In genomic region chr19:44756089-44756562, GRCh38 we compare ENCODE assay signal across 15 cellular contexts. TPM values are rescaled to one million over a fixed set of nuclear protein-coding genes. Genes with fewer than 3 reads are reported as not detected.
DNase-seq lines count a peak whose midpoint lies in the region; ATAC-seq, FAIRE-seq and TF ChIP-seq lines count a peak whose summit lies in the region.
"Had no signal": no experiment of that assay in that cellular context is flagged by ENCODE, and none has a peak within 500 bp of the region (broad histone marks: within the 10 kb centered on the region; RNA-seq: fewer than 3 reads in every experiment).

No MANE protein-coding gene starts in this region.

- TF ChIP-seq CTCF in OCI-LY7 (conservative IDR thresholded peaks at IDR 0.05; ENCODE audit: low read length), result no peak
- no peak for TF ChIP-seq CTCF in pancreas (IDR thresholded peaks at IDR 0.05)

- FAIRE-seq in pancreas (lab: Jason Lieb, UNC), result no peak

- H3K4me1 Mint-ChIP-seq in CD4-positive, CD25-positive, alpha-beta regulatory T cell, result peaks cover 0 to 69% (median 35%) of the 10 kb centered on the region in 4 donors

- H3K9me3 Mint-ChIP-seq in CD4-positive, CD25-positive, alpha-beta regulatory T cell, result no peaks in the 10 kb centered on the region
- H3K9me3 Mint-ChIP-seq: type B pancreatic cell had no signal

- peak overlapping the region; percentile 94 for H3K27ac ChIP-seq in CD4-positive, CD25-positive, alpha-beta regulatory T cell (ENCODE audit: insufficient read depth, low read length, poor library complexity, severe bottlenecking)
- H3K27ac ChIP-seq in OCI-LY7 (ENCODE audit: low read depth, low read length, poor library complexity, severe bottlenecking) (peak overlapping the region; percentile 95), esophagus (ENCODE audit: low read depth in 2 of 2, low read length in 1 of 2) (peak overlapping the region; percentile 45 to 71), pancreas (peak overlapping the region; percentile 0 to 96 (median 50))
- H3K27ac ChIP-seq: epithelial cell of prostate, SJCRH30 had no signal

- CTCF ChIA-PET in OCI-LY7 (lab: Charles Lee; ENCODE audit: unreplicated experiment), result no interaction called here

- peak overlapping the region; percentile 65 to 95 (median 87) for H3K27ac Mint-ChIP-seq in CD4-positive, CD25-positive, alpha-beta regulatory T cell
- H3K27ac Mint-ChIP-seq: type B pancreatic cell had no signal

- no peak overlapping the region for H2AFZ ChIP-seq in OCI-LY7 (ENCODE audit: low read length)

- POLR2A ChIA-PET in OCI-LY7 (lab: Charles Lee), result no interaction called here

- H3K9me3 ChIP-seq in CD4-positive, CD25-positive, alpha-beta regulatory T cell (ENCODE audit: control insufficient read depth in 2 of 2, low read length in 2 of 2), result no peaks in the 10 kb centered on the region
- H3K9me3 ChIP-seq in OCI-LY7 (ENCODE audit: low read length) (no peaks in the 10 kb centered on the region), esophagus (ENCODE audit: control insufficient read depth in 2 of 2, insufficient read depth in 1 of 2, low read depth in 1 of 2, low read length in 1 of 2) (no peaks in the 10 kb centered on the region), pancreas (no peaks in the 10 kb centered on the region)
- H3K9me3 ChIP-seq: SJCRH30 had no signal

- no peak overlapping the region for H3K4me3 ChIP-seq in CD4-positive, CD25-positive, alpha-beta regulatory T cell (ENCODE audit: low read depth, low read length)
- H3K4me3 ChIP-seq in OCI-LY7 (ENCODE audit: low read depth, low read length, poor library complexity, severe bottlenecking), result no peak overlapping the region
- no peak overlapping the region for H3K4me3 ChIP-seq in esophagus (ENCODE audit: low read depth in 1 of 2, low read length in 2 of 2)
- H3K4me3 ChIP-seq in pancreas, result peak overlapping the region in 1 of 4 donors; percentile 28
- H3K4me3 ChIP-seq: SJCRH30 had no signal

- H3K36me3 ChIP-seq in CD4-positive, CD25-positive, alpha-beta regulatory T cell (ENCODE audit: control insufficient read depth, insufficient read depth, low read length), result peaks cover 27% of the 10 kb centered on the region
- H3K36me3 ChIP-seq in OCI-LY7 (ENCODE audit: insufficient read depth, low read length) (peaks cover 79% of the 10 kb centered on the region), esophagus (ENCODE audit: control insufficient read depth in 2 of 2, insufficient read depth in 2 of 2, low read length in 1 of 2) (peaks cover 4 to 41% of the 10 kb centered on the region in 2 donors), pancreas (peaks cover 0 to 8% (median 0%) of the 10 kb centered on the region in 3 donors)

- peaks cover 6% of the 10 kb centered on the region for H3K27me3 Mint-ChIP-seq in CD4-positive, CD25-positive, alpha-beta regulatory T cell

- H4K20me1 ChIP-seq in OCI-LY7 (ENCODE audit: insufficient read depth, low read length), result no peaks in the 10 kb centered on the region

- no peak for DNase-seq in CD4-positive, CD25-positive, alpha-beta regulatory T cell
- no peak for DNase-seq in OCI-LY7 (ENCODE audit: low spot score)
- DNase-seq in pancreas, result peak in 5 of 6 donors; percentile 42 to 83 (median 62)
- no peak for DNase-seq in T1000 (lab: John Stamatoyannopoulos, UW)
- DNase-seq in GM19238 (ENCODE audit: insufficient read length, low spot score), result no peak
- DNase-seq in NCI-H226, result no peak
- DNase-seq: DMS153; Kasumi-1; SJCRH30; stimulated activated CD4-positive, alpha-beta T cell treated with anti-CD3 and anti-CD28 coated beads, Interleukin-4, amount 100 ng/mL, for 4 hours had no signal

- peak overlapping the region in 3 of 4 donors; percentile 13 to 93 (median 44) for H3K4me3 Mint-ChIP-seq in CD4-positive, CD25-positive, alpha-beta regulatory T cell

- H3K4me2 ChIP-seq in OCI-LY7 (ENCODE audit: low read length), result no peak overlapping the region

- intact Hi-C loops in OCI-LY7 (cut with micrococcal nuclease; ENCODE audit: unreplicated experiment), result loop anchor here (10.0 kb wide), 1 partner anchor 249 kb away; the partner anchor contains the start of gene RELB
- intact Hi-C loops in pancreas (cut with DNase I), result no loop called here

- 76 to 87% methylated on average over 7 of the region's 7 CpGs for WGBS in esophagus, 2 donors
- 55 to 75% methylated on average over 7 of the region's 7 CpGs for WGBS in pancreas, 2 donors

- H3K79me2 ChIP-seq in OCI-LY7 (ENCODE audit: insufficient read depth, low read depth, low read length), result peaks cover 22% of the 10 kb centered on the region; the same call in 1 of the 2 replicates

- H3K9me2 ChIP-seq in OCI-LY7 (ENCODE audit: insufficient read depth, low read length), result no peaks in the 10 kb centered on the region

- peaks cover 50% of the 10 kb centered on the region for H3K4me1 ChIP-seq in CD4-positive, CD25-positive, alpha-beta regulatory T cell (ENCODE audit: control insufficient read depth, insufficient read depth, low read length, poor library complexity, severe bottlenecking)
- peaks cover 44% of the 10 kb centered on the region for H3K4me1 ChIP-seq in OCI-LY7 (ENCODE audit: insufficient read depth, low read length, poor library complexity, severe bottlenecking)
- peaks cover 4 to 30% of the 10 kb centered on the region in 2 donors for H3K4me1 ChIP-seq in esophagus (ENCODE audit: control insufficient read depth in 2 of 2, insufficient read depth in 2 of 2, low read length in 1 of 2)
- peaks cover 14 to 31% (median 15%) of the 10 kb centered on the region in 3 donors for H3K4me1 ChIP-seq in pancreas

- H3K36me3 Mint-ChIP-seq in CD4-positive, CD25-positive, alpha-beta regulatory T cell, result peaks cover 14% of the 10 kb centered on the region

- no peak for ATAC-seq in CD4-positive, CD25-positive, alpha-beta regulatory T cell (ENCODE audit: low read depth in 2 of 2)
- ATAC-seq in pancreas (no peak), GM18868 (IDR thresholded peaks at IDR 0.05; ENCODE audit: unreplicated experiment) (no peak)

- no peaks in the 10 kb centered on the region for H3K27me3 ChIP-seq in CD4-positive, CD25-positive, alpha-beta regulatory T cell (ENCODE audit: control insufficient read depth, insufficient read depth, low read length)
- H3K27me3 ChIP-seq in esophagus (ENCODE audit: control insufficient read depth in 1 of 2, insufficient read depth in 2 of 2, low read length in 2 of 2) (no peaks in the 10 kb centered on the region), pancreas (no peaks in the 10 kb centered on the region)
- H3K27me3 ChIP-seq: SJCRH30 had no signal

- BruUV-seq in OCI-LY7 (replicated peaks; lab: Mats Ljungman, UMichigan), result no TSS peak

RNA-seq across cellular contexts. Expression of gene BCL3, which starts 7.6 kb away (rescaled TPM):
- total RNA-seq in CD4-positive, CD25-positive, alpha-beta regulatory T cell, result 231 TPM
- polyA plus RNA-seq in CD4-positive, CD25-positive, alpha-beta regulatory T cell, result 10 to 100 TPM in 1 of 4 donors, 1 to 10 TPM in 3; 3.4 to 12.5 (median 5.4) TPM
- total RNA-seq in OCI-LY7 (2014; rRNA removed; shearing (Covaris generic)), result 5.8 and 10.2 TPM in 2 replicates
- total RNA-seq in OCI-LY7 (2022) (18.6 and 22.9 TPM in 2 replicates), pancreas (10 to 100 TPM; 13.9 to 50.3 (median 30.0) TPM)
- polyA plus RNA-seq in esophagus (100 to 1,000 TPM in 1 of 2 donors, 10 to 100 TPM in 1; 64.5 to 107 TPM), pancreas (100 to 1,000 TPM in 1 of 2 donors, 10 to 100 TPM in 1; 79.9 to 113 TPM)

RNA-seq across cellular contexts. Expression of gene CBLC, which starts 21.6 kb away (rescaled TPM):
- not detected for total RNA-seq in CD4-positive, CD25-positive, alpha-beta regulatory T cell
- polyA plus RNA-seq in CD4-positive, CD25-positive, alpha-beta regulatory T cell, result not detected
- not detected in 2 replicates for total RNA-seq in OCI-LY7 (2014; rRNA removed; shearing (Covaris generic))
- total RNA-seq in OCI-LY7 (2022) (not detected in 2 replicates), pancreas (10 to 100 TPM; 10.1 to 14.8 (median 12.1) TPM)
- polyA plus RNA-seq in esophagus (10 to 100 TPM; 35.0 to 39.4 TPM), pancreas (10 to 100 TPM; 16.5 to 29.7 TPM)
- total RNA-seq: SJCRH30 had no signal

RNA-seq across cellular contexts. Expression of gene BCAM, which starts 52.8 kb away (rescaled TPM):
- total RNA-seq in CD4-positive, CD25-positive, alpha-beta regulatory T cell, result not detected
- polyA plus RNA-seq in CD4-positive, CD25-positive, alpha-beta regulatory T cell, result not detected
- not detected in 2 replicates for total RNA-seq in OCI-LY7 (2014; rRNA removed; shearing (Covaris generic))
- total RNA-seq in OCI-LY7 (2022), result not detected in 2 replicates
- 10 to 100 TPM; 18.0 to 22.1 TPM for polyA plus RNA-seq in esophagus
- 10 to 100 TPM; 28.8 to 74.5 (median 40.5) TPM for total RNA-seq in pancreas
- polyA plus RNA-seq in pancreas, result 100 to 1,000 TPM in 1 of 2 donors, 10 to 100 TPM in 1; 99.5 to 140 TPM

RNA-seq across cellular contexts. Expression of gene CEACAM16, which starts 57.2 kb away (rescaled TPM):
- total RNA-seq in CD4-positive, CD25-positive, alpha-beta regulatory T cell, result not detected
- not detected for polyA plus RNA-seq in CD4-positive, CD25-positive, alpha-beta regulatory T cell
- total RNA-seq in OCI-LY7 (2014; rRNA removed; shearing (Covaris generic)), result not detected in 2 replicates
- total RNA-seq in OCI-LY7 (2022) (not detected in 2 replicates), pancreas (1 to 10 TPM in 1 of 6 donors, under 1 TPM in 3, not detected in 2; 0.16 to 1.0 (median 0.31) TPM)
- polyA plus RNA-seq in esophagus (under 1 TPM in 1 of 2 donors, not detected in 1; 0.16 TPM), pancreas (under 1 TPM in 1 of 2 donors, not detected in 1; 0.57 TPM)
- total RNA-seq: omental fat pad had no signal

Comparison
In these comparisons a context has a peak if more than half of its experiments do, and no peak if none do; other contexts are left out.
1. DNase-seq: peak in pancreas (5 of 6); none in CD4-positive, CD25-positive, alpha-beta regulatory T cell (0 of 3), OCI-LY7 (single experiment), T1000 (single experiment), GM19238 (single experiment) and NCI-H226 (single experiment).
2. RNA of gene CBLC, which starts 21.6 kb away (total RNA-seq): 10.1 to 14.8 TPM in pancreas; not detected in CD4-positive, CD25-positive, alpha-beta regulatory T cell (single experiment) and not detected in OCI-LY7; every median in the first group is over 10 times any median in the second.
3. RNA of gene BCAM, which starts 52.8 kb away (total RNA-seq): 28.8 to 74.5 TPM in pancreas; not detected in CD4-positive, CD25-positive, alpha-beta regulatory T cell (single experiment) and not detected in OCI-LY7; every median in the first group is over 10 times any median in the second.
4. Peak in every context shown above with its lines, with median percentiles within 50 percentile points of each other: H3K27ac ChIP-seq.